ENCODE assay signal across 22 cellular contexts in genomic region chr20:8388146-8388545, GRCh38.
DNase-seq lines count a peak whose midpoint lies in the region; ATAC-seq and TF ChIP-seq lines count a peak whose summit lies in the region.
"Had no signal": no experiment of that assay in that cellular context is flagged by ENCODE, and none has a peak within 500 bp of the region (broad histone marks: within the 10 kb centered on the region; RNA-seq: fewer than 3 reads in every experiment).

No MANE protein-coding gene starts in this region.

- DNase-seq in EL: peak; percentile 55
- DNase-seq in fibroblast of mammary gland (ENCODE audit: low read depth): peak; percentile 81
- peak; percentile 68 for DNase-seq in renal cortical epithelial cell (ENCODE audit: low read depth)
- no peak for DNase-seq in activated gamma-delta T cell (lab: John Stamatoyannopoulos, UW)
- DNase-seq in activated T-cell treated with anti-CD3 and anti-CD28 coated beads, Interleukin-2, amount 50 U/mL, for 48 hours: no peak
- DNase-seq in effector CD4-positive, alpha-beta T cell: no peak
- no peak for DNase-seq in ascending aorta (ENCODE audit: low spot score in 2 of 2)
- DNase-seq: activated CD4-positive, alpha-beta T cell treated with anti-CD3 and anti-CD28 coated beads, Interleukin-2, amount 10 ng/mL, durations not matched to agents 24 days and 14 days; activated T-cell treated with anti-CD3 and anti-CD28 coated beads, Interleukin-2, amount 50 U/mL, for 1 hour; effector memory CD8-positive, alpha-beta T cell; GDM1; H7; heart right ventricle; KBM-7; naive B cell; NCI-H1694 treated with DMSO at 0.1 percent for 48 hours; NCI-H524 treated with DMSO at 0.1 percent for 48 hours; stimulated activated CD4-positive, alpha-beta T cell treated with anti-CD3 and anti-CD28 coated beads, Interleukin-4, amount 100 ng/mL, for 4 hours; stimulated activated naive B cell treated with anti-CD40 and anti-IgM and Interleukin-4, amounts not matched to agents 10 μg/mL and 1 μg/mL and 100 μg/mL, for 72 hours had no signal

- H3K36me3 ChIP-seq in ascending aorta: no peaks in the 10 kb centered on the region
- H3K36me3 ChIP-seq: heart right ventricle, right atrium auricular region had no signal

- no peaks in the 10 kb centered on the region for H3K4me1 ChIP-seq in ascending aorta

- no peak for TF ChIP-seq CTCF in fibroblast of mammary gland (conservative IDR thresholded peaks at IDR 0.05; ENCODE audit: control insufficient read depth, insufficient read depth, low read depth, low read length)
- TF ChIP-seq CTCF in ascending aorta (IDR thresholded peaks at IDR 0.05): no peak

- peak; percentile 58 for ATAC-seq in SK-N-SH treated with all-trans-retinoic acid at 6 μM for 48 hours
- ATAC-seq: effector memory CD8-positive, alpha-beta T cell; heart right ventricle; left lobe of liver; stimulated activated naive B cell treated with anti-CD40 and anti-IgM and Interleukin-4, amounts not matched to agents 10 μg/mL and 1 μg/mL and 100 μg/mL, for 72 hours had no signal

- H3K4me3 ChIP-seq in fibroblast of mammary gland (ENCODE audit: control insufficient read depth, low read depth, low read length) (no peak overlapping the region), ascending aorta (no peak overlapping the region)
- H3K4me3 ChIP-seq: heart right ventricle, right atrium auricular region had no signal

- no peaks in the 10 kb centered on the region for H3K9me3 ChIP-seq in ascending aorta
- H3K9me3 ChIP-seq: right atrium auricular region had no signal

- intact Hi-C loops in ascending aorta (cut with DNase I): loop anchor here (2.0 kb wide), 1 partner anchor 343 kb away; no protein-coding TSS in a partner anchor

- H3K27me3 ChIP-seq in ascending aorta: no peaks in the 10 kb centered on the region
- H3K27me3 ChIP-seq: heart right ventricle, right atrium auricular region had no signal

- H3K27ac ChIP-seq in ascending aorta: no peak overlapping the region
- H3K27ac ChIP-seq: right atrium auricular region had no signal

TF ChIP-seq in SK-N-SH treated with all-trans-retinoic acid at 6 μM for 48 hours, 23 proteins besides CTCF, POLR2A, EP300 and RAD21:
- no peak for TF ChIP-seq POU6F1 (CRISPR knock-in tag; IDR thresholded peaks at IDR 0.05; ENCODE audit: borderline replicate concordance, low read depth)
- peak; percentile 71 for TF ChIP-seq ISL1 (CRISPR knock-in tag; IDR thresholded peaks at IDR 0.05)
- TF ChIP-seq PATZ1 (CRISPR knock-in tag; IDR thresholded peaks at IDR 0.05; ENCODE audit: borderline replicate concordance): no peak
- TF ChIP-seq BACH2 (CRISPR knock-in tag; IDR thresholded peaks at IDR 0.05; ENCODE audit: borderline replicate concordance): no peak
- no peak for TF ChIP-seq ESRRG (CRISPR knock-in tag; IDR thresholded peaks at IDR 0.05)
- TF ChIP-seq TOX (CRISPR knock-in tag; IDR thresholded peaks at IDR 0.05; ENCODE audit: borderline replicate concordance): peak; percentile 89
- TF ChIP-seq RARB (CRISPR knock-in tag; IDR thresholded peaks at IDR 0.05): no peak
- no peak for TF ChIP-seq GLIS3 (CRISPR knock-in tag; IDR thresholded peaks at IDR 0.05)
- no peak for TF ChIP-seq PPARA (CRISPR knock-in tag; IDR thresholded peaks at IDR 0.05; ENCODE audit: borderline replicate concordance)
- 0 out of 2 replicates have a peak, but pooled peaks have one; percentile 44 for TF ChIP-seq ZC3H10 (CRISPR knock-in tag; IDR thresholded peaks at IDR 0.05)

Comparison
In these comparisons a context has a peak if more than half of its experiments do, and no peak if none do; other contexts are left out.
1. DNase-seq: peak in EL (single experiment), fibroblast of mammary gland (single experiment) and renal cortical epithelial cell (single experiment); none in activated gamma-delta T cell (single experiment), activated T-cell treated with anti-CD3 and anti-CD28 coated beads, Interleukin-2, amount 50 U/mL, for 48 hours (0 of 2), effector CD4-positive, alpha-beta T cell (single experiment) and ascending aorta (0 of 2).